ENCODE assay signal across 22 cellular contexts in genomic region chr3:99978221-99978620, GRCh38.
DNase-seq lines count a peak whose midpoint lies in the region; ATAC-seq and TF ChIP-seq lines count a peak whose summit lies in the region.
"Had no signal": no experiment of that assay in that cellular context is flagged by ENCODE, and none has a peak within 500 bp of the region (broad histone marks: within the 10 kb centered on the region; RNA-seq: fewer than 3 reads in every experiment).

No MANE protein-coding gene starts in this region.

- H3K36me3 ChIP-seq in SK-N-SH (replicated peaks in 1 of 2; ENCODE audit: control insufficient read depth in 1 of 2, insufficient read depth in 2 of 2, low read length in 1 of 2) (no peaks in the 10 kb centered on the region), psoas muscle (ENCODE audit: insufficient read depth in 1 of 2, low read depth in 1 of 2) (no peaks in the 10 kb centered on the region)

- H2AFZ ChIP-seq in SK-N-SH (ENCODE audit: low read depth), result no peak overlapping the region

- TF ChIP-seq RAD21 in SK-N-SH (IDR thresholded peaks at IDR 0.05; ENCODE audit: low read length), result no peak

- ATAC-seq in SK-N-SH treated with all-trans-retinoic acid at 6 μM for 48 hours (no peak), psoas muscle (no peak), HG03571 (IDR thresholded peaks at IDR 0.05; ENCODE audit: unreplicated experiment) (no peak)
- ATAC-seq in CD4-positive, alpha-beta T cell (ENCODE audit: poor library complexity), result no peak
- ATAC-seq: A549, GM12878 had no signal

- H3K4me3 Mint-ChIP-seq in CD4-positive, alpha-beta T cell, result no peak overlapping the region
- H3K4me3 Mint-ChIP-seq: B cell; CD4-positive, alpha-beta memory T cell; CD8-positive, alpha-beta memory T cell had no signal

- H3K4me3 ChIP-seq in SK-N-SH (ENCODE audit: low read depth in 2 of 2, low read length in 1 of 2) (no peak overlapping the region), psoas muscle (no peak overlapping the region)
- H3K4me3 ChIP-seq: A549; BLaER1 treated with 17β-estradiol and CSF1 and Interleukin-3, amounts not matched to agents 10 nM and 100 nM; GM12878 had no signal

- no peaks in the 10 kb centered on the region for H3K4me1 Mint-ChIP-seq in CD4-positive, alpha-beta T cell (ENCODE audit: low read depth)
- H3K4me1 Mint-ChIP-seq: CD4-positive, alpha-beta memory T cell; CD8-positive, alpha-beta memory T cell had no signal

- no peaks in the 10 kb centered on the region for H3K9me3 ChIP-seq in SK-N-SH
- H3K9me3 ChIP-seq in psoas muscle, result no peaks in the 10 kb centered on the region
- H3K9me3 ChIP-seq in CD4-positive, alpha-beta T cell (ENCODE audit: control insufficient read depth, low read length), result no peaks in the 10 kb centered on the region
- H3K9me3 ChIP-seq: A549 had no signal

- intact Hi-C loops in psoas muscle (cut with DNase I), result no loop called here
- intact Hi-C loops in CD4-positive, alpha-beta T cell (cut with DNase I, micrococcal nuclease), result no loop called here

- no peak for TF ChIP-seq EP300 in SK-N-SH (IDR thresholded peaks at IDR 0.05; ENCODE audit: borderline replicate concordance in 1 of 2, low read depth in 1 of 2, low read length in 1 of 2)

- H3K4me1 ChIP-seq in SK-N-SH (ENCODE audit: control insufficient read depth in 1 of 2, insufficient read depth in 2 of 2, low read depth in 1 of 2, low read length in 1 of 2), result no peaks in the 10 kb centered on the region
- peaks cover 13% of the 10 kb centered on the region for H3K4me1 ChIP-seq in psoas muscle
- H3K4me1 ChIP-seq: A549 had no signal

- H3K79me2 ChIP-seq in SK-N-SH (ENCODE audit: insufficient read depth), result no peaks in the 10 kb centered on the region

- no peaks in the 10 kb centered on the region for H4K20me1 ChIP-seq in SK-N-SH (ENCODE audit: insufficient read depth)

- H3F3A ChIP-seq in SK-N-SH (replicated peaks; ENCODE audit: insufficient read depth), result no peaks in the 10 kb centered on the region

- H3K27me3 ChIP-seq in SK-N-SH (ENCODE audit: insufficient read depth) (no peaks in the 10 kb centered on the region), psoas muscle (ENCODE audit: insufficient read depth in 3 of 3, low read length in 2 of 3) (no peaks in the 10 kb centered on the region)
- no peaks in the 10 kb centered on the region for H3K27me3 ChIP-seq in CD4-positive, alpha-beta T cell (ENCODE audit: control insufficient read depth, insufficient read depth, low read length)
- H3K27me3 ChIP-seq: BLaER1 treated with 17β-estradiol and CSF1 and Interleukin-3, amounts not matched to agents 10 nM and 100 nM had no signal

- no peak overlapping the region for H3K27ac ChIP-seq in SK-N-SH (ENCODE audit: low read depth in 2 of 2, low read length in 1 of 2)
- H3K27ac ChIP-seq in psoas muscle, result peak overlapping the region; percentile 26
- H3K27ac ChIP-seq in CD4-positive, alpha-beta T cell (ENCODE audit: low read depth, low read length), result no peak overlapping the region
- H3K27ac ChIP-seq: 22Rv1; A549; BLaER1 treated with 17β-estradiol and CSF1 and Interleukin-3, amounts not matched to agents 10 nM and 100 nM; C4-2B had no signal

- no peak overlapping the region for H3K9ac ChIP-seq in SK-N-SH
- H3K9ac ChIP-seq: BLaER1 treated with 17β-estradiol and CSF1 and Interleukin-3, amounts not matched to agents 10 nM and 100 nM had no signal

- TF ChIP-seq CTCF in SK-N-SH (IDR thresholded peaks at IDR 0.05), result no peak
- TF ChIP-seq CTCF in psoas muscle (IDR thresholded peaks at IDR 0.05), result no peak
- no peak for TF ChIP-seq CTCF in CD4-positive, alpha-beta T cell (IDR thresholded peaks at IDR 0.05)

- CTCF ChIA-PET in SK-N-SH (lab: Yijun Ruan, JAX), result interaction anchor here (0.6 kb wide), 1 partner anchor 182 kb away, joined by 3 read pairs; no protein-coding TSS in a partner anchor
- CTCF ChIA-PET in CD4-positive, alpha-beta T cell (lab: Charles Lee), result no interaction called here

- no peaks in the 10 kb centered on the region for H3K27me3 Mint-ChIP-seq in CD4-positive, alpha-beta T cell
- H3K27me3 Mint-ChIP-seq: B cell; CD4-positive, alpha-beta memory T cell; CD8-positive, alpha-beta memory T cell had no signal

- no peaks in the 10 kb centered on the region for H3K9me2 ChIP-seq in SK-N-SH

- POLR2A ChIA-PET in SK-N-SH (lab: Yijun Ruan, JAX), result no interaction called here
- POLR2A ChIA-PET in CD4-positive, alpha-beta T cell (lab: Charles Lee), result no interaction called here

- WGBS in SK-N-SH (ENCODE audit: low lambda C conversion rate), result 90% methylated on average over 1 of the region's 1 CpG
- WGBS in psoas muscle, 3 donors, result 95 to 100% (median 96%) methylated on average over 1 of the region's 1 CpG

- DNase-seq in SK-N-SH (no peak), psoas muscle (no peak)
- DNase-seq in CD4-positive, alpha-beta T cell, result no peak
- DNase-seq: AML-193; CD4-positive, alpha-beta memory T cell; CD8-positive, alpha-beta memory T cell; COR-L47; DMS 273 treated with DMSO at 0.1 percent for 48 hours; DMS153; DMS53; DMS79; DND-41; EL; GDM1 had no signal

- H3K36me3 Mint-ChIP-seq in CD4-positive, alpha-beta T cell (ENCODE audit: low read depth), result peaks cover 5% of the 10 kb centered on the region

- H3K4me2 ChIP-seq in SK-N-SH, result no peak overlapping the region
- H3K4me2 ChIP-seq: A549; BLaER1 treated with 17β-estradiol and CSF1 and Interleukin-3, amounts not matched to agents 10 nM and 100 nM had no signal

- peaks cover 4% of the 10 kb centered on the region for H3K9me3 Mint-ChIP-seq in CD4-positive, alpha-beta T cell
- H3K9me3 Mint-ChIP-seq: CD8-positive, alpha-beta memory T cell had no signal

- H3K27ac Mint-ChIP-seq in CD4-positive, alpha-beta T cell, result no peak overlapping the region
- H3K27ac Mint-ChIP-seq: B cell; CD4-positive, alpha-beta memory T cell; CD8-positive, alpha-beta memory T cell had no signal

TF ChIP-seq in SK-N-SH treated with all-trans-retinoic acid at 6 μM for 48 hours, 23 proteins besides CTCF, POLR2A, EP300 and RAD21 (continues in another document):
- no peak for TF ChIP-seq PATZ1 (CRISPR knock-in tag; IDR thresholded peaks at IDR 0.05; ENCODE audit: borderline replicate concordance)
- no peak for TF ChIP-seq POU6F1 (CRISPR knock-in tag; IDR thresholded peaks at IDR 0.05; ENCODE audit: borderline replicate concordance, low read depth)
- TF ChIP-seq ZNF8 (CRISPR knock-in tag; IDR thresholded peaks at IDR 0.05), result peak; percentile 94

TF ChIP-seq in SK-N-SH, 30 proteins besides CTCF, POLR2A, EP300 and RAD21:
- TF ChIP-seq PBX3 (IDR thresholded peaks at IDR 0.05), result no peak
- no peak for TF ChIP-seq CHD2 (IDR thresholded peaks at IDR 0.05; ENCODE audit: low read length, partially characterized antibody)
